10 cellular contexts compared by ENCODE assay signal in genomic region chr10:16459428-16459939, GRCh38.
"Had no signal": no experiment of that assay in that cellular context is flagged by ENCODE, and none has a peak within 500 bp of the region (broad histone marks: within the 10 kb centered on the region; RNA-seq: fewer than 3 reads in every experiment).

No MANE protein-coding gene starts in this region.

- H2AFZ ChIP-seq: GM23338 had no signal

- FAIRE-seq: H1, H54, HepG2, K562 had no signal

- ATAC-seq: GM23338, HepG2, K562 had no signal

- H3K4me3 ChIP-seq: GM23338, K562 had no signal

- H3K27ac Mint-ChIP-seq: GM23338, H9, HFFc6 had no signal

- H3K4me2 ChIP-seq: GM23338 had no signal

- H3K27ac ChIP-seq: HL-60 had no signal

- H3K9me3 Mint-ChIP-seq: GM23338, H9 had no signal

- H3K4me3 Mint-ChIP-seq: GM23338, H9, HFFc6 had no signal

- H3K4me1 Mint-ChIP-seq: GM23338, H9 had no signal

- DNase-seq: H9, HCEC 1CT, HFFc6, KG1 had no signal
